In the genomic region with DNA sequence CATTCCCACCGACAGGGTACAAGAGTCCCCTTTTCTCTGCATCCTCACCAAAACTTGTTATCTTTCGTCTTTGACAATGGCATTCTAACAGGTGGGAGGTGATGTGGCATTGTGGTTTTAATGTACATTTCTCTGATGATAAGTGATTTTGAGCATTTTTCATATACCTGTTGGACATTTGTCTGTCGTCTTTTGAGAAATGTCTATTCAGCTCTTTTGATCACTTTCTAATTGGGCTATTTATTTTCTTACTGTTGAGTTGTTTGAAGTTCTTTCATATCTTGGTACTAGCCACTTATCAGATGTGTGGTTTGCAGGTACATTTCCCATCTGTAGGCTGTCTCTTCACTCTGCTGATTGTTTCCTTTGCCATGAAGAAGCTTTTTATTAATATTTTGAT, we compare ENCODE assay signal across 3 cellular contexts.
TF ChIP-seq lines count a peak whose summit lies in the region.

No MANE protein-coding gene starts in this region.

TF ChIP-seq in GM23338, 12 proteins besides CTCF, POLR2A, EP300 and RAD21:
- TF ChIP-seq STAT1 (IDR thresholded peaks at IDR 0.05; ENCODE audit: unreplicated experiment) = no peak
TF ChIP-seq in GM23338: peak in this region for 0.

TF ChIP-seq in IMR-90, 13 proteins besides CTCF, POLR2A, EP300 and RAD21:
- TF ChIP-seq BHLHE40 (IDR thresholded peaks at IDR 0.05; ENCODE audit: low read depth, low read length) (no peak), MAFK (IDR thresholded peaks at IDR 0.05; ENCODE audit: low read depth, low read length) (peak; percentile 62)

TF ChIP-seq in H1, 55 proteins besides CTCF, POLR2A, EP300 and RAD21:
- no peak for TF ChIP-seq GABPA (IDR thresholded peaks at IDR 0.05; ENCODE audit: borderline replicate concordance, insufficient read depth, low read length)
- TF ChIP-seq TBP (IDR thresholded peaks at IDR 0.05; ENCODE audit: low read depth, low read length) = no peak
- TF ChIP-seq, protein P1, sequence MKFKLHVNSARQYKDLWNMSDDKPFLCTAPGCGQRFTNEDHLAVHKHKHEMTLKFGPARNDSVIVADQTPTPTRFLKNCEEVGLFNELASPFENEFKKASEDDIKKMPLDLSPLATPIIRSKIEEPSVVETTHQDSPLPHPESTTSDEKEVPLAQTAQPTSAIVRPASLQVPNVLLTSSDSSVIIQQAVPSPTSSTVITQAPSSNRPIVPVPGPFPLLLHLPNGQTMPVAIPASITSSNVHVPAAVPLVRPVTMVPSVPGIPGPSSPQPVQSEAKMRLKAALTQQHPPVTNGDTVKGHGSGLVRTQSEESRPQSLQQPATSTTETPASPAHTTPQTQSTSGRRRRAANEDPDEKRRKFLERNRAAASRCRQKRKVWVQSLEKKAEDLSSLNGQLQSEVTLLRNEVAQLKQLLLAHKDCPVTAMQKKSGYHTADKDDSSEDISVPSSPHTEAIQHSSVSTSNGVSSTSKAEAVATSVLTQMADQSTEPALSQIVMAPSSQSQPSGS (IDR thresholded peaks at IDR 0.05; ENCODE audit: low read length) = no peak
- TF ChIP-seq CEBPB (IDR thresholded peaks at IDR 0.05; ENCODE audit: low read depth, low read length) = no peak
- TF ChIP-seq CHD2 (IDR thresholded peaks at IDR 0.05; ENCODE audit: low read length) = no peak
- no peak for TF ChIP-seq SIN3A (conservative IDR thresholded peaks at IDR 0.05 in 1 of 2, IDR thresholded peaks at IDR 0.05 in 1 of 2; ENCODE audit: low read depth in 1 of 2, low read length in 2 of 2)
- no peak for TF ChIP-seq BACH1 (IDR thresholded peaks at IDR 0.05; ENCODE audit: low read length)
